Comparison of ENCODE assay signal across 14 cellular contexts in the genomic region with DNA sequence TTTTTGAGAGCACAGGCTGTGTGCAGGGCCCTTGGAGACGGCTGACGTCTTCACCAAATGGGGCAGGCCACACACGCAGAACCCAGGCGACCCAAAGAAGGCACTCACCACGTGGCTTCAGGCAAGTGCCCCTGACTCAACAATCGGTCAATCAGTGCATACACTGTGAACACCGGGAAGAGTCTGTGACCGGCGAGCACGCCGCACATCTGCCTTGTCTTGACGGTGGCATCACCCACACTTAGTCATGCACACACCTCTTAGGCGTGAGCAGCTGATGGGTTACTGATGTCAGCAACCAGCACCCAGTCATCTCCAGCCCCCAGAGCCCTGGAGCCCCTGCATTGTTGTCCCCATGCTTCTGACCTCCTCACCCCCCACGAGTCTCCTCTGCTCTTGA.
"Had no signal": no experiment of that assay in that cellular context is flagged by ENCODE, and none has a peak within 500 bp of the region (broad histone marks: within the 10 kb centered on the region; RNA-seq: fewer than 3 reads in every experiment).

No MANE protein-coding gene starts in this region.

- DNase-seq: activated CD4-positive, alpha-beta T cell treated with anti-CD3 and anti-CD28 coated beads for 4 hours; activated CD4-positive, alpha-beta T cell treated with anti-CD3 and anti-CD28 coated beads, Interleukin-2, amount 50 U/mL, for 48 hours; activated naive CD4-positive, alpha-beta T cell; activated naive CD8-positive, alpha-beta T cell treated with anti-CD3 and anti-CD28 coated beads for 36 hours; colonic mucosa; effector memory CD8-positive, alpha-beta T cell; foreskin melanocyte; kidney glomerular epithelial cell; left ventricle myocardium superior; mammary epithelial cell; occipital lobe; stimulated activated CD4-positive, alpha-beta T cell treated with anti-CD3 and anti-CD28 coated beads, Interleukin-4, amount 100 ng/mL, for 4 hours; stimulated activated naive CD8-positive, alpha-beta T cell treated with anti-CD3 and anti-CD28 coated beads, Interleukin-15, amount 100 ng/mL, for 72 hours; T-cell had no signal

- ATAC-seq: effector memory CD8-positive, alpha-beta T cell; left ventricle myocardium superior; stimulated activated naive CD8-positive, alpha-beta T cell treated with anti-CD3 and anti-CD28 coated beads, Interleukin-15, amount 100 ng/mL, for 72 hours; T-cell had no signal
